Comparison of ENCODE assay signal across 8 cellular contexts in genomic region chr1:17236779-17237601, GRCh38. TPM values are rescaled to one million over a fixed set of nuclear protein-coding genes. Genes with fewer than 3 reads are reported as not detected.
DNase-seq lines count a peak whose midpoint lies in the region; ATAC-seq and TF ChIP-seq lines count a peak whose summit lies in the region.

No MANE protein-coding gene starts in this region.

- no peak for ATAC-seq in GM19351 (IDR thresholded peaks at IDR 0.05; ENCODE audit: unreplicated experiment)

- 17% methylated on average over 18 of the region's 18 CpGs for WGBS in liver

- no peaks in the 10 kb centered on the region for H3K9me3 Mint-ChIP-seq in activated CD4-positive, alpha-beta T cell treated with anti-CD3 and anti-CD28 coated beads, Interleukin-2, amount 10 ng/mL, durations not matched to agents 24 days and 14 days

- H3K27me3 ChIP-seq in colonic mucosa (no peaks in the 10 kb centered on the region), liver (ENCODE audit: control insufficient read depth in 4 of 4, insufficient read depth in 4 of 4, low read length in 3 of 4) (no peaks in the 10 kb centered on the region)

- H3K27ac ChIP-seq in colonic mucosa (no peak overlapping the region), liver (ENCODE audit: low read depth in 1 of 2, low read length in 2 of 2) (no peak overlapping the region)

- TF ChIP-seq RAD21 in liver (IDR thresholded peaks at IDR 0.05) = peak; percentile 86 to 93

- peaks cover 3% of the 10 kb centered on the region for H3K27me3 Mint-ChIP-seq in activated CD4-positive, alpha-beta T cell treated with anti-CD3 and anti-CD28 coated beads, Interleukin-2, amount 10 ng/mL, durations not matched to agents 24 days and 14 days

- H3K4me3 ChIP-seq in AG10803 (ENCODE audit: low read length) (no peak overlapping the region), colonic mucosa (no peak overlapping the region), liver (ENCODE audit: low read depth in 1 of 3, low read length in 3 of 3) (no peak overlapping the region)

- no peak overlapping the region for H3K27ac Mint-ChIP-seq in activated CD4-positive, alpha-beta T cell treated with anti-CD3 and anti-CD28 coated beads, Interleukin-2, amount 10 ng/mL, durations not matched to agents 24 days and 14 days

- H3K9me3 ChIP-seq in colonic mucosa (no peaks in the 10 kb centered on the region), liver (ENCODE audit: control insufficient read depth in 4 of 4, low read length in 3 of 4) (no peaks in the 10 kb centered on the region)

- H3K4me1 ChIP-seq in colonic mucosa (peaks cover 11% of the 10 kb centered on the region), liver (ENCODE audit: control insufficient read depth in 4 of 4, insufficient read depth in 4 of 4, low read length in 3 of 4) (peaks cover 0 to 8% (median 3%) of the 10 kb centered on the region in 4 donors)

- H3K4me1 Mint-ChIP-seq in activated CD4-positive, alpha-beta T cell treated with anti-CD3 and anti-CD28 coated beads, Interleukin-2, amount 10 ng/mL, durations not matched to agents 24 days and 14 days = no peaks in the 10 kb centered on the region

- H3K9ac ChIP-seq in colonic mucosa (ENCODE audit: low read depth in 2 of 2, low read length in 2 of 2) (no peak overlapping the region), liver (ENCODE audit: low read depth in 1 of 2, low read length in 2 of 2) (no peak overlapping the region)

- H3K36me3 Mint-ChIP-seq in activated CD4-positive, alpha-beta T cell treated with anti-CD3 and anti-CD28 coated beads, Interleukin-2, amount 10 ng/mL, durations not matched to agents 24 days and 14 days (ENCODE audit: low read depth) = no peaks in the 10 kb centered on the region

- intact Hi-C loops in activated CD4-positive, alpha-beta T cell treated with anti-CD3 and anti-CD28 coated beads, Interleukin-2, amount 10 ng/mL, durations not matched to agents 24 days and 14 days (cut with micrococcal nuclease) = loop anchor here (1.0 kb wide), 1 partner anchor 112 kb away; no protein-coding TSS in a partner anchor
- intact Hi-C loops in colonic mucosa (cut with DNase I) = loop anchor here (1.0 to 5.0 kb wide), 2 partner anchors 112 to 180 kb away; no protein-coding TSS in a partner anchor

- no peak overlapping the region for H3K4me3 Mint-ChIP-seq in activated CD4-positive, alpha-beta T cell treated with anti-CD3 and anti-CD28 coated beads, Interleukin-2, amount 10 ng/mL, durations not matched to agents 24 days and 14 days

- DNase-seq in AG10803 (ENCODE audit: low read depth) (peak; percentile 76), GOT3 (lab: John Stamatoyannopoulos, UW) (peak; percentile 24), NCI-H510A (lab: John Stamatoyannopoulos, UW) (peak; percentile 44), colonic mucosa (peak; percentile 95)
- DNase-seq in activated CD4-positive, alpha-beta T cell treated with anti-CD3 and anti-CD28 coated beads, Interleukin-2, amount 10 ng/mL, durations not matched to agents 24 days and 14 days = peak; percentile 96
- peak; percentile 75 to 87 (median 85) for DNase-seq in stimulated activated CD4-positive, alpha-beta T cell treated with anti-CD3 and anti-CD28 coated beads, TNF-alpha, amount 100 ng/mL, for 24 hours (ENCODE audit: low read depth in 3 of 3)

- H3K36me3 ChIP-seq in colonic mucosa (no peaks in the 10 kb centered on the region), liver (ENCODE audit: control insufficient read depth in 4 of 4, insufficient read depth in 3 of 4, low read depth in 1 of 4, low read length in 3 of 4) (no peaks in the 10 kb centered on the region)

- peak; percentile 74 for TF ChIP-seq CTCF in AG10803 (conservative IDR thresholded peaks at IDR 0.05; ENCODE audit: low read length)
- TF ChIP-seq CTCF in colonic mucosa (IDR thresholded peaks at IDR 0.05) = peak; percentile 91
- TF ChIP-seq CTCF in liver (IDR thresholded peaks at IDR 0.05; ENCODE audit: low read depth, low read length, missing input control) = peak; percentile 87

TF ChIP-seq in liver, 16 proteins besides CTCF, POLR2A, EP300 and RAD21:
- peak; percentile 76 for TF ChIP-seq SP1 (IDR thresholded peaks at IDR 0.05)
- TF ChIP-seq GABPA (IDR thresholded peaks at IDR 0.05 in 1 of 2, conservative IDR thresholded peaks at IDR 0.05 in 1 of 2) = peak in 1 of 2 donors; percentile 38
- peak; percentile 93 to 94 for TF ChIP-seq JUND (IDR thresholded peaks at IDR 0.05)
- TF ChIP-seq NR2F2 (IDR thresholded peaks at IDR 0.05) = peak; percentile 58
- no peak for TF ChIP-seq TAF1 (conservative IDR thresholded peaks at IDR 0.05)
- peak; percentile 92 to 97 for TF ChIP-seq RXRA (IDR thresholded peaks at IDR 0.05)
- TF ChIP-seq HNF4A (conservative IDR thresholded peaks at IDR 0.05) = peak; percentile 83 to 86
- TF ChIP-seq HNF4G (IDR thresholded peaks at IDR 0.05) = peak; percentile 33
- TF ChIP-seq YY1 (IDR thresholded peaks at IDR 0.05) = no peak
- TF ChIP-seq, protein P1, sequence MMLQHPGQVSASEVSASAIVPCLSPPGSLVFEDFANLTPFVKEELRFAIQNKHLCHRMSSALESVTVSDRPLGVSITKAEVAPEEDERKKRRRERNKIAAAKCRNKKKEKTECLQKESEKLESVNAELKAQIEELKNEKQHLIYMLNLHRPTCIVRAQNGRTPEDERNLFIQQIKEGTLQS (IDR thresholded peaks at IDR 0.05) = peak; percentile 87
TF ChIP-seq in liver: peak in this region for 8.

RNA-seq across cellular contexts. Expression of gene PADI3, which starts 11.9 kb away (rescaled TPM):
- total RNA-seq in activated CD4-positive, alpha-beta T cell treated with anti-CD3 and anti-CD28 coated beads, Interleukin-2, amount 10 ng/mL, durations not matched to agents 24 days and 14 days = not detected in 2 replicates
- total RNA-seq in colonic mucosa = under 1 TPM in 1 of 2 donors, not detected in 1; 0.13 TPM
- total RNA-seq in liver = not detected
- polyA plus RNA-seq in liver = not detected

RNA-seq across cellular contexts. Expression of gene PADI1, which starts 32.1 kb away (rescaled TPM):
- not detected in 2 replicates for total RNA-seq in activated CD4-positive, alpha-beta T cell treated with anti-CD3 and anti-CD28 coated beads, Interleukin-2, amount 10 ng/mL, durations not matched to agents 24 days and 14 days
- total RNA-seq in colonic mucosa (under 1 TPM; 0.47 to 0.50 TPM), liver (1 to 10 TPM in 1 of 2 donors, not detected in 1; 4.9 TPM)
- not detected for polyA plus RNA-seq in liver

Comparison
In these comparisons a context has a peak if more than half of its experiments do, and no peak if none do; other contexts are left out.
1. DNase-seq: peak in every context shown above with its lines; median percentile 96 in activated CD4-positive, alpha-beta T cell treated with anti-CD3 and anti-CD28 coated beads, Interleukin-2, amount 10 ng/mL, durations not matched to agents 24 days and 14 days; 95 in colonic mucosa; 85 in stimulated activated CD4-positive, alpha-beta T cell treated with anti-CD3 and anti-CD28 coated beads, TNF-alpha, amount 100 ng/mL, for 24 hours; 76 in AG10803; 44 in NCI-H510A; 24 in GOT3.